ENCODE assay signal across 1 cellular context in genomic region chr1:4027492-4028138, GRCh38.
TF ChIP-seq lines count a peak whose summit lies in the region.

No MANE protein-coding gene starts in this region.

TF ChIP-seq in GM23338, 12 proteins besides CTCF, POLR2A, EP300 and RAD21 (continued from another document):
- no peak for TF ChIP-seq REST (IDR thresholded peaks at IDR 0.05; ENCODE audit: unreplicated experiment)
- no peak for TF ChIP-seq ZNF114 (CRISPR knock-in tag; IDR thresholded peaks at IDR 0.05)
- TF ChIP-seq NANOG (IDR thresholded peaks at IDR 0.05; ENCODE audit: borderline replicate concordance): no peak
